Comparison of ENCODE assay signal across 18 cellular contexts in genomic region chrX:134713618-134714107, GRCh38. TPM values are rescaled to one million over a fixed set of nuclear protein-coding genes. Genes with fewer than 3 reads are reported as not detected.
DNase-seq lines count a peak whose midpoint lies in the region; ATAC-seq and TF ChIP-seq lines count a peak whose summit lies in the region.
"Had no signal": no experiment of that assay in that cellular context is flagged by ENCODE, and none has a peak within 500 bp of the region (broad histone marks: within the 10 kb centered on the region; RNA-seq: fewer than 3 reads in every experiment).

No MANE protein-coding gene starts in this region.

- DNase-seq in ELF-1 (ENCODE audit: low read depth, low spot score) = peak; percentile 30
- peak; percentile 18 for DNase-seq in H7
- DNase-seq in NCI-H69 (lab: John Stamatoyannopoulos, UW) = peak; percentile 89
- peak; percentile 62 for DNase-seq in left kidney (ENCODE audit: low read depth, low spot score)
- DNase-seq in transverse colon = no peak
- DNase-seq: CD8-positive, alpha-beta T cell; COR-L47; DMS 273 treated with DMSO at 0.1 percent for 48 hours; DMS53; DND-41; EL; GM23248; KBM-7 had no signal

- ATAC-seq in HG03159 (IDR thresholded peaks at IDR 0.05; ENCODE audit: unreplicated experiment) (no peak), HG03045 (IDR thresholded peaks at IDR 0.05; ENCODE audit: unreplicated experiment) (no peak)
- ATAC-seq: CD8-positive, alpha-beta T cell; HCT116 had no signal

- no peak for TF ChIP-seq CTCF in transverse colon (IDR thresholded peaks at IDR 0.05)

- H3K4me3 ChIP-seq in H7 (ENCODE audit: insufficient read depth, low read depth, low read length) = no peak overlapping the region
- no peak overlapping the region for H3K4me3 ChIP-seq in transverse colon
- H3K4me3 ChIP-seq: BLaER1 treated with 17β-estradiol and CSF1 and Interleukin-3, amounts not matched to agents 10 nM and 100 nM; GM23248 had no signal

- in situ Hi-C loops in transverse colon (cut with MboI; ENCODE audit: low pct_ligation_motif_present in 1 of 4, low pct_unique_long_range_greater_than_20kb in 1 of 4, low sequenced_read_pairs in 3 of 4) = no loop called here

- no peak for TF ChIP-seq POLR2A in transverse colon (IDR thresholded peaks at IDR 0.05)

- H3K36me3 ChIP-seq in H7 (replicated peaks; ENCODE audit: control insufficient read depth, insufficient read depth, low read length) = no peaks in the 10 kb centered on the region
- no peaks in the 10 kb centered on the region for H3K36me3 ChIP-seq in transverse colon
- H3K36me3 ChIP-seq: BLaER1 treated with 17β-estradiol and CSF1 and Interleukin-3, amounts not matched to agents 10 nM and 100 nM had no signal

- H3K27ac ChIP-seq in transverse colon = no peak overlapping the region
- H3K27ac ChIP-seq: BLaER1 treated with 17β-estradiol and CSF1 and Interleukin-3, amounts not matched to agents 10 nM and 100 nM; GM23248 had no signal

- intact Hi-C loops in transverse colon (cut with DNase I; ENCODE audit: low total_unique reads) = no loop called here

- H3K27me3 ChIP-seq in H7 (ENCODE audit: control insufficient read depth, insufficient read depth, low read length) (no peaks in the 10 kb centered on the region), transverse colon (no peaks in the 10 kb centered on the region)

- H3K4me1 ChIP-seq in transverse colon = peaks cover 0 to 2% (median 0%) of the 10 kb centered on the region in 4 donors

- H3K9me3 ChIP-seq in transverse colon = no peaks in the 10 kb centered on the region

- 62% methylated on average over 10 of the region's 10 CpGs; no CpG with 5 or more reads in 1 of the 2 donors for WGBS in transverse colon (ENCODE audit: low coverage in 1 of 2), 2 donors

- TF ChIP-seq EP300 in transverse colon (IDR thresholded peaks at IDR 0.05; ENCODE audit: low read depth) = no peak

RNA-seq across cellular contexts. Expression of gene PLAC1, which starts 55.4 kb away (rescaled TPM):
- 0.76 and 1.4 TPM in 2 replicates for total RNA-seq in H7 (2014; rRNA removed; shearing (Covaris generic))
- under 1 TPM in 1 of 4 donors, not detected in 3; 0.79 TPM for total RNA-seq in transverse colon
- total RNA-seq: B cell; CD8-positive, alpha-beta T cell; GM23248 had no signal
